In the genomic region with DNA sequence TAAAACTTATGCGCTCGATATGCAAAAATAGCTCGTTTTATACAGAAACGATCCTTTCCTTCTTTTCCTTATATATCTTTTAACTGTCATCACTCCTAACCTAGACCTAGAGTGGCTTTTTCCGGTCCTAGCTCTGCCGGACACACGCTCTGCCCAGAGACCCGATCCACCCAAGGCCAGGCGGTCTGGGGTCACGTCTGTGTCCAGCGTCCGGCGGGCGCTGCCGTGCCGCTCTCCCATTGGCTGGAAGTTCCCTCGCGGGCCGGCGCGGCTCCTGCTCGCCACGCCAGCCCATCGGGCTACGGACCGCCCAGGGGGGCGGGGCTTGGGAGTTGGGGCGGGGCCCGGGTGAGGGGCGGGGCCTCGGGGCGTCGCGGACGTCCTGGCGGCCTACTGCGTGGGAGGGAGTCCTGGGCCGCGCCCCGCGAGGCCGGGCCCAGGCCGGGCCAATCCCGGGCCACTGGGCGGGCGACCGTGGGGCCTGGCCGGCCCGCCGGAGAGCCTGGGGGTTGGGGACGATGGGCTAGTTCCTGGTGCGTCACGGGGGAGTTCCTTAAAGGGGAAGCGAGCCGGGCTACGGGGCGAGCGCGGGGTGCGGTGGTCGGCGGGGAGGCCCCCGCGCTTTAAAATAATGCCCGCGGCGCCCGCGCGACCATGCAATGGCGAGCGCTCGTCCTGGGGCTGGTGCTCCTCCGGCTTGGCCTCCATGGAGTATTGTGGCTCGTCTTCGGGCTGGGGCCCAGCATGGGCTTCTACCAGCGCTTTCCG, we compare ENCODE assay signal across 8 cellular contexts. TPM values are rescaled to one million over a fixed set of nuclear protein-coding genes. Genes with fewer than 3 reads are reported as not detected.
A peak's percentile ranks its signal among the peaks of the same experiment; 100 is the strongest.
DNase-seq lines count a peak whose midpoint lies in the region; ATAC-seq and TF ChIP-seq lines count a peak whose summit lies in the region.

EDEM1 (plus strand) TSS at position 556 of the 768 bp plus-strand sequence; CDS start at position 655, 99 bp downstream.

- in situ Hi-C loops in GM13976 (cut with MboI; ENCODE audit: low sequenced_read_pairs, unreplicated experiment) = no loop called here

- TF ChIP-seq EP300 in upper lobe of left lung (IDR thresholded peaks at IDR 0.05) = peak in 1 of 4 donors; percentile 19

- DNase-seq in GM13976 (ENCODE audit: low spot score) (peak; percentile 98), NCI-H1105 treated with DMSO at 0.1 percent for 48 hours (lab: John Stamatoyannopoulos, UW) (peak; percentile 60), amniotic epithelial cell (ENCODE audit: low read depth) (peak; percentile 93), left cardiac atrium (peak; percentile 95), posterior vena cava (ENCODE audit: low spot score) (peak; percentile 99), upper lobe of left lung (peak; percentile 97 to 100)

- peak; percentile 46 to 97 (median 74) for TF ChIP-seq POLR2A in upper lobe of left lung (IDR thresholded peaks at IDR 0.05)

- H3K27ac ChIP-seq in upper lobe of left lung = peak within 1 kb of the TSS; percentile 97 to 99 (median 98)

- ATAC-seq in HG02678 (IDR thresholded peaks at IDR 0.05; ENCODE audit: unreplicated experiment) (peak; percentile 82), left cardiac atrium (peak; percentile 97), upper lobe of left lung (ENCODE audit: low FRiP score in 2 of 2) (peak; percentile 97)

- TF ChIP-seq CTCF in GM13976 (IDR thresholded peaks at IDR 0.05; ENCODE audit: borderline replicate concordance, control extremely low read depth, extremely low read depth, insufficient read depth, missing control alignments) (no peak), upper lobe of left lung (IDR thresholded peaks at IDR 0.05) (peak in 2 of 6 experiments; percentile 6 to 25)

- H3K27me3 ChIP-seq in upper lobe of left lung = no peaks in the 10 kb centered on the region

- peaks cover 0 to 7% (median 0%) of the 10 kb centered on the region in 4 donors for H3K36me3 ChIP-seq in upper lobe of left lung

- WGBS in upper lobe of left lung, 2 donors = 0% methylated on average over 18 to 30 of the region's 78 CpGs

- H3K9me3 ChIP-seq in upper lobe of left lung = no peaks in the 10 kb centered on the region

- intact Hi-C loops in T-helper 1 cell treated with Interleukin-12 subunit alpha and Interleukin-12 subunit beta and Interleukin-4 antibody, amounts not matched to agents 30 ng/mL and 1 ng/mL, for 36 hours (cut with micrococcal nuclease) = loop anchor here (1.0 to 5.0 kb wide), 9 partner anchors 10 to 884 kb away; partner anchors contain the start of genes ARL8B, ITPR1, SETMAR and SUMF1
- intact Hi-C loops in left cardiac atrium (cut with DNase I) (loop anchor here (2.0 to 10.0 kb wide), 2 partner anchors 63 to 65 kb away; partner anchors contain the start of gene ARL8B (in 2 of the 2)), posterior vena cava (cut with DNase I) (loop anchor here in 1 of 2 donors (5.0 kb wide), 1 partner anchor 65 kb away; the partner anchor contains the start of gene ARL8B)

- H3K4me1 ChIP-seq in upper lobe of left lung = peaks cover 41 to 54% (median 48%) of the 10 kb centered on the region in 4 donors

- H3K4me3 ChIP-seq in upper lobe of left lung = peak within 1 kb of the TSS; percentile 69 to 99 (median 86)

RNA-seq across cellular contexts. Expression of gene EDEM1, which starts in this region (rescaled TPM):
- 156 and 159 TPM in 2 replicates for total RNA-seq in T-helper 1 cell treated with Interleukin-12 subunit alpha and Interleukin-12 subunit beta and Interleukin-4 antibody, amounts not matched to agents 30 ng/mL and 1 ng/mL, for 36 hours
- total RNA-seq in left cardiac atrium (10 to 100 TPM in 1 of 2 donors, 1 to 10 TPM in 1; 9.2 to 16.8 TPM), posterior vena cava (10 to 100 TPM; 25.0 to 28.1 TPM), upper lobe of left lung (100 to 1,000 TPM in 4 of 6 donors, 10 to 100 TPM in 2; 84.5 to 307 (median 146) TPM)

Comparison
In these comparisons a context has a peak if more than half of its experiments do, and no peak if none do; other contexts are left out.
1. Peak in every context shown above with its lines: DNase-seq, ATAC-seq, H3K4me3 ChIP-seq and H3K27ac ChIP-seq.